28 cellular contexts compared by ENCODE assay signal in genomic region chr14:76339922-76340615, GRCh38. TPM values are rescaled to one million over a fixed set of nuclear protein-coding genes. Genes with fewer than 3 reads are reported as not detected.
"Had no signal": no experiment of that assay in that cellular context is flagged by ENCODE, and none has a peak within 500 bp of the region (broad histone marks: within the 10 kb centered on the region; RNA-seq: fewer than 3 reads in every experiment).

No MANE protein-coding gene starts in this region.

- H3K36me3 Mint-ChIP-seq: memory B cell had no signal

- H3K4me3 Mint-ChIP-seq: dendritic cell treated with granulocyte-macrophage colony-stimulating factor and Interleukin-4, amounts not matched to agents 40 ng/mL and 50 ng/mL, for 4 days; effector memory CD8-positive, alpha-beta T cell; endodermal cell; memory B cell had no signal

- FAIRE-seq: endometrium, islet of Langerhans, keratinocyte had no signal

- H3K9me3 Mint-ChIP-seq: dendritic cell treated with granulocyte-macrophage colony-stimulating factor and Interleukin-4, amounts not matched to agents 40 ng/mL and 50 ng/mL, for 4 days; endodermal cell had no signal

- ATAC-seq: effector memory CD8-positive, alpha-beta T cell; esophagus mucosa; gastrocnemius medialis; heart right ventricle; left cardiac atrium; left lung had no signal

- H3K4me1 Mint-ChIP-seq: memory B cell had no signal

- DNase-seq: colonic mucosa; cortex of kidney; effector CD8-positive, alpha-beta T cell; effector memory CD8-positive, alpha-beta T cell; endodermal cell; erythroblast; esophagus squamous epithelium; foreskin fibroblast; foreskin melanocyte; gastrocnemius medialis; glutamatergic neuron; head of caudate nucleus; heart right ventricle; hippocampal formation; left cardiac atrium; left lung; mammary epithelial cell; mesendoderm; midbrain had no signal

- H3K27ac Mint-ChIP-seq: dendritic cell treated with granulocyte-macrophage colony-stimulating factor and Interleukin-4, amounts not matched to agents 40 ng/mL and 50 ng/mL, for 4 days; effector memory CD8-positive, alpha-beta T cell; endodermal cell; memory B cell had no signal

RNA-seq across cellular contexts. Expression of gene ESRRB, which starts 35.9 kb away (rescaled TPM):
- total RNA-seq: dermis microvascular lymphatic vessel endothelial cell, esophagus squamous epithelium, glomerular endothelial cell, kidney epithelial cell had no signal
